Comparison of ENCODE assay signal across 16 cellular contexts in the genomic region with DNA sequence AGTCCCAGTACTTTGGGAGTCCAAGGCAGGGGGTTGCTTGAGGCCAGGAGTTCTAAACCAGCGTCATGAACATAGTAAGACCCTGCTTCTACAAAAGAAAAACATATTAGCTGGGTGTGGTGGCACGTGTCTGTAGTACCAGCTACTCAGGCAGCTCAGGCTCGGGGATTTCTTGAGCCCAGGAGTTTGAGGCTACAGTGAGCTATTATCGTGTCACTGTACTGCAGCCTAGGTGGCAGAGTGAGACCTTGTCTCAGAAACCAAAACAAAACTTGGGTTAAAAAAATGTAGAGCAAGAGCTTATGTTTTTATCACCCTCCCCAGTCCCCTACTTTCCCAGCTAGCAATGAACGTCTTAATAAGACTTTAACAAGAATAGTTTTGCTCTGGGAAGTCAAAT. TPM values are rescaled to one million over a fixed set of nuclear protein-coding genes. Genes with fewer than 3 reads are reported as not detected.
DNase-seq lines count a peak whose midpoint lies in the region; ATAC-seq and TF ChIP-seq lines count a peak whose summit lies in the region.
"Had no signal": no experiment of that assay in that cellular context is flagged by ENCODE, and none has a peak within 500 bp of the region (broad histone marks: within the 10 kb centered on the region; RNA-seq: fewer than 3 reads in every experiment).

No MANE protein-coding gene starts in this region.

- no peak overlapping the region for H3K4me3 Mint-ChIP-seq in T-helper 17 cell
- H3K4me3 Mint-ChIP-seq in activated naive CD8-positive, alpha-beta T cell treated with anti-CD3 and anti-CD28 coated beads for 36 hours = no peak overlapping the region
- H3K4me3 Mint-ChIP-seq in activated CD4-positive, alpha-beta memory T cell treated with anti-CD3 and anti-CD28 coated beads, Interleukin-2, amount 10 ng/mL, durations not matched to agents 7 days and 5 days = no peak overlapping the region
- H3K4me3 Mint-ChIP-seq: CD14-positive monocyte; CD8-positive, alpha-beta T cell had no signal

- DNase-seq in GM12865 (ENCODE audit: low read depth) (peak; percentile 30), T-helper 17 cell (no peak)
- no peak for DNase-seq in activated naive CD8-positive, alpha-beta T cell treated with anti-CD3 and anti-CD28 coated beads for 36 hours
- DNase-seq in activated CD4-positive, alpha-beta memory T cell treated with anti-CD3 and anti-CD28 coated beads, Interleukin-2, amount 10 ng/mL, durations not matched to agents 7 days and 5 days = no peak
- DNase-seq: CD8-positive, alpha-beta T cell; COR-L47; DMS153; DMS79 treated with DMSO at 0.1 percent for 48 hours; EL; GM23248 had no signal

- POLR2A ChIA-PET in activated CD4-positive, alpha-beta memory T cell treated with anti-CD3 and anti-CD28 coated beads, Interleukin-2, amount 10 ng/mL, durations not matched to agents 7 days and 5 days (lab: Charles Lee) = interaction anchor here (1.0 to 1.2 kb wide), 3 partner anchors 10 to 45 kb away, joined by 3 to 4 read pairs (median 4); no protein-coding TSS in a partner anchor

- CTCF ChIA-PET in activated CD4-positive, alpha-beta memory T cell treated with anti-CD3 and anti-CD28 coated beads, Interleukin-2, amount 10 ng/mL, durations not matched to agents 7 days and 5 days (lab: Charles Lee) = interaction anchor here (0.6 kb wide), 1 partner anchor 301 kb away, joined by 4 read pairs; no protein-coding TSS in a partner anchor

- H3K4me3 ChIP-seq in GM12865 (ENCODE audit: low read depth, low read length) = no peak overlapping the region
- H3K4me3 ChIP-seq: GM23248 had no signal

- no peaks in the 10 kb centered on the region for H3K36me3 Mint-ChIP-seq in T-helper 17 cell (ENCODE audit: low read depth)
- peaks cover 44% of the 10 kb centered on the region for H3K36me3 Mint-ChIP-seq in activated naive CD8-positive, alpha-beta T cell treated with anti-CD3 and anti-CD28 coated beads for 36 hours
- H3K36me3 Mint-ChIP-seq in activated CD4-positive, alpha-beta memory T cell treated with anti-CD3 and anti-CD28 coated beads, Interleukin-2, amount 10 ng/mL, durations not matched to agents 7 days and 5 days (ENCODE audit: low read depth) = peaks cover 59% of the 10 kb centered on the region

- peak overlapping the region; percentile 3 for H3K27ac Mint-ChIP-seq in T-helper 17 cell
- no peak overlapping the region for H3K27ac Mint-ChIP-seq in activated naive CD8-positive, alpha-beta T cell treated with anti-CD3 and anti-CD28 coated beads for 36 hours
- H3K27ac Mint-ChIP-seq in activated CD4-positive, alpha-beta memory T cell treated with anti-CD3 and anti-CD28 coated beads, Interleukin-2, amount 10 ng/mL, durations not matched to agents 7 days and 5 days = no peak overlapping the region
- H3K27ac Mint-ChIP-seq: CD8-positive, alpha-beta T cell had no signal

- H3K4me1 Mint-ChIP-seq in T-helper 17 cell = peaks cover 12% of the 10 kb centered on the region
- H3K4me1 Mint-ChIP-seq in activated naive CD8-positive, alpha-beta T cell treated with anti-CD3 and anti-CD28 coated beads for 36 hours = peaks cover 29% of the 10 kb centered on the region
- peaks cover 21% of the 10 kb centered on the region for H3K4me1 Mint-ChIP-seq in activated CD4-positive, alpha-beta memory T cell treated with anti-CD3 and anti-CD28 coated beads, Interleukin-2, amount 10 ng/mL, durations not matched to agents 7 days and 5 days
- H3K4me1 Mint-ChIP-seq: CD14-positive monocyte had no signal

- no peaks in the 10 kb centered on the region for H3K27me3 Mint-ChIP-seq in T-helper 17 cell
- no peaks in the 10 kb centered on the region for H3K27me3 Mint-ChIP-seq in activated naive CD8-positive, alpha-beta T cell treated with anti-CD3 and anti-CD28 coated beads for 36 hours
- no peaks in the 10 kb centered on the region for H3K27me3 Mint-ChIP-seq in activated CD4-positive, alpha-beta memory T cell treated with anti-CD3 and anti-CD28 coated beads, Interleukin-2, amount 10 ng/mL, durations not matched to agents 7 days and 5 days

- H3K9me3 ChIP-seq in T-helper 17 cell (ENCODE audit: control insufficient read depth, low read length, poor library complexity, severe bottlenecking) = no peaks in the 10 kb centered on the region

- ATAC-seq in GM18861 (IDR thresholded peaks at IDR 0.05; ENCODE audit: unreplicated experiment) (peak; percentile 27), GM19452 (IDR thresholded peaks at IDR 0.05; ENCODE audit: unreplicated experiment) (peak; percentile 45), T-helper 17 cell (no peak), HG02884 (IDR thresholded peaks at IDR 0.05; ENCODE audit: unreplicated experiment) (no peak)
- ATAC-seq: CD8-positive, alpha-beta T cell; HCT116; HepG2 had no signal

- no peak for TF ChIP-seq CTCF in GM12865 (IDR thresholded peaks at IDR 0.05; ENCODE audit: insufficient read depth, low read depth, low read length, missing control alignments)

- H3K9me3 Mint-ChIP-seq in activated naive CD8-positive, alpha-beta T cell treated with anti-CD3 and anti-CD28 coated beads for 36 hours = peaks cover 20% of the 10 kb centered on the region
- H3K9me3 Mint-ChIP-seq in activated CD4-positive, alpha-beta memory T cell treated with anti-CD3 and anti-CD28 coated beads, Interleukin-2, amount 10 ng/mL, durations not matched to agents 7 days and 5 days = peaks cover 13% of the 10 kb centered on the region

RNA-seq across cellular contexts. Expression of a gene that starts 46.7 kb away (rescaled TPM):
- total RNA-seq in T-helper 17 cell = 100 to 1,000 TPM; 120 to 136 TPM
- 10 to 100 TPM; 42.3 to 44.3 TPM for total RNA-seq in activated naive CD8-positive, alpha-beta T cell treated with anti-CD3 and anti-CD28 coated beads for 36 hours
- total RNA-seq in activated CD4-positive, alpha-beta memory T cell treated with anti-CD3 and anti-CD28 coated beads, Interleukin-2, amount 10 ng/mL, durations not matched to agents 7 days and 5 days = 10 to 100 TPM; 77.3 to 77.9 TPM

Comparison
In these comparisons a context has a peak if more than half of its experiments do, and no peak if none do; other contexts are left out.
1. ATAC-seq: peak in GM18861 (single experiment) and GM19452 (single experiment); none in T-helper 17 cell (single experiment) and HG02884 (single experiment).